In the genomic region with DNA sequence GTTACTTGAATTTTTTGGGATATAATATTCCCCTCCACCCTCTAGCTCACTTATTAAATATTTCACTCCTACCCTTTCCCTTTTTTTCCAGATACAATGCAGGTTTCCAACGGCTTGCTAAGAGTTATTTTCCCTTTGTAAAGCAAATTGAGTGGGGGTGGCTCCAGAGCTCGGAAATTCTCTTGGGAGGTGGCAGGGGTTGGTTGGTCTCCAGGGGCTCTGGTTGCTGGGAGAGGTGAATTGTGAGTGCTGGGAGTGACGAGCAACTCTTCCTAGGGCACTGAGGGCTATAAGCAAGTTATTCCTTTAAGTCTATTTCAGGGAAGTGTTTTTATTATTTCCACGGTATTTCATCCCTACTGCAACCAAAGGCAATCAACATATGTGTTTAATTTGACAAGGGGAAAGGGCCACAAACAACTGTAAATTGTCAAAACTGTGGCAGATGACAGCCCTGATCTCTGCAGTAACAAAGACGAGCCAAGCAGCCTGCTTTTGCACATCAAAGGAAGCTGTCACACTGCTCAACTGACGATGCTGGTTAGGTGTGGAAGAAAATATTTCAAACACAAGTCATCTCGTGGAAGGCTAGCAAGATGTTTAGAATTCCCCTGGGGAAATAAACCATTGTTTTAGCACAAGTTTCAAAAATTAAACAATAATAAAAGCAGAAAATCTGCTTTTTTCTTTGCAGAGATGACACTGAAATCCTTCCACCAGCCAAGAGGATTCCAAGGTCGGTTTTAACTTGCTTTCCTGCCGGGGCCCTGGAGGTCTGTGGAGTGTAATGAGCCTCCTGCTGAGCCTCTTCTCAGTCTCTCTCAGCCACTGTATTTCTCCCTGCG, we compare ENCODE assay signal across 12 cellular contexts. TPM values are rescaled to one million over a fixed set of nuclear protein-coding genes. Genes with fewer than 3 reads are reported as not detected.
A peak's percentile ranks its signal among the peaks of the same experiment; 100 is the strongest.
DNase-seq lines count a peak whose midpoint lies in the region; ATAC-seq and TF ChIP-seq lines count a peak whose summit lies in the region.
"Had no signal": no experiment of that assay in that cellular context is flagged by ENCODE, and none has a peak within 500 bp of the region (broad histone marks: within the 10 kb centered on the region; RNA-seq: fewer than 3 reads in every experiment).

No MANE protein-coding gene starts in this region.

- H2AFZ ChIP-seq in DND-41 (ENCODE audit: low read depth, low read length) = 0 out of 2 replicates have a peak overlapping the region, but pooled peaks have one; percentile 28

- H3K79me2 ChIP-seq in DND-41 (ENCODE audit: insufficient read depth, low read length) = no peaks in the 10 kb centered on the region

- H3K9me3 ChIP-seq in DND-41 (ENCODE audit: insufficient read depth, low read length, severe bottlenecking) (no peaks in the 10 kb centered on the region), right atrium auricular region (no peaks in the 10 kb centered on the region), left lung (no peaks in the 10 kb centered on the region)
- H3K9me3 ChIP-seq: mucosa of descending colon, upper lobe of right lung had no signal

- peaks cover 43% of the 10 kb centered on the region for H3K4me1 ChIP-seq in DND-41 (ENCODE audit: insufficient read depth, low read length)
- no peaks in the 10 kb centered on the region for H3K4me1 ChIP-seq in right atrium auricular region
- H3K4me1 ChIP-seq in left lung = no peaks in the 10 kb centered on the region
- H3K4me1 ChIP-seq: upper lobe of right lung had no signal

- H3K9me3 Mint-ChIP-seq in mesothelial cell of epicardium = no peaks in the 10 kb centered on the region
- H3K9me3 Mint-ChIP-seq in activated T-cell treated with anti-CD3 and anti-CD28 coated beads, Interleukin-2, amount 50 U/mL, for 72 hours = no peaks in the 10 kb centered on the region
- H3K9me3 Mint-ChIP-seq: activated T-helper 1 cell treated with anti-CD3 and anti-CD28 coated beads, Interleukin-12 subunit alpha, Interleukin-12 subunit beta, Interleukin-2, Interleukin-4 antibody, amounts not matched to agents 30 ng/mL and 10 ng/mL and 1 ng/mL, durations not matched to agents 14 hours and 24 hours and 36 hours had no signal

- peak; percentile 37; the same call in 1 of the 3 replicates for ATAC-seq in DND-41 (ENCODE audit: insufficient read depth, low read depth)
- ATAC-seq in GM21825 (IDR thresholded peaks at IDR 0.05; ENCODE audit: unreplicated experiment) = no peak
- no peak for ATAC-seq in left lung
- ATAC-seq in activated T-cell treated with anti-CD3 and anti-CD28 coated beads, Interleukin-2, amount 50 U/mL, for 72 hours (replicated peaks in 1 of 2) = no peak
- ATAC-seq: mucosa of descending colon, upper lobe of right lung had no signal

- no peak for TF ChIP-seq CTCF in DND-41 (IDR thresholded peaks at IDR 0.05; ENCODE audit: borderline replicate concordance, extremely low read depth, low read length, poor library complexity, severe bottlenecking)
- no peak for TF ChIP-seq CTCF in mesothelial cell of epicardium (IDR thresholded peaks at IDR 0.05; ENCODE audit: unreplicated experiment)
- TF ChIP-seq CTCF in right atrium auricular region (IDR thresholded peaks at IDR 0.05) = no peak
- TF ChIP-seq CTCF in left lung (IDR thresholded peaks at IDR 0.05) = no peak

- H3K4me2 ChIP-seq in DND-41 (ENCODE audit: insufficient read depth, low read length) = no peak overlapping the region; the same call in 1 of the 2 replicates

- intact Hi-C loops in left lung (cut with DNase I) = no loop called here

- DNase-seq in DND-41 (peak; percentile 13), M059J (ENCODE audit: low read depth) (peak; percentile 30), caudate nucleus (lab: John Stamatoyannopoulos, UW) (peak in 37 of 61 donors; percentile 5 to 84 (median 37)), mesothelial cell of epicardium (ENCODE audit: low spot score in 2 of 2, unreplicated experiment in 2 of 2) (no peak), right atrium auricular region (ENCODE audit: low spot score) (no peak), left lung (no peak)
- no peak for DNase-seq in activated T-cell treated with anti-CD3 and anti-CD28 coated beads, Interleukin-2, amount 50 U/mL, for 72 hours
- DNase-seq: mucosa of descending colon; stimulated activated CD4-positive, alpha-beta T cell treated with anti-CD3 and anti-CD28 coated beads, Interleukin-4, amount 100 ng/mL, for 4 hours; upper lobe of right lung had no signal

- no peaks in the 10 kb centered on the region for H3K36me3 Mint-ChIP-seq in mesothelial cell of epicardium
- H3K36me3 Mint-ChIP-seq in activated T-cell treated with anti-CD3 and anti-CD28 coated beads, Interleukin-2, amount 50 U/mL, for 72 hours (ENCODE audit: insufficient read depth in 2 of 2) = no peaks in the 10 kb centered on the region

- no peaks in the 10 kb centered on the region for H3K27me3 Mint-ChIP-seq in mesothelial cell of epicardium (ENCODE audit: low read depth)
- H3K27me3 Mint-ChIP-seq in activated T-cell treated with anti-CD3 and anti-CD28 coated beads, Interleukin-2, amount 50 U/mL, for 72 hours (ENCODE audit: low read depth) = no peaks in the 10 kb centered on the region

- H3K9ac ChIP-seq in DND-41 (ENCODE audit: low read depth, low read length) = no peak overlapping the region

- peak overlapping the region; percentile 9 for H3K4me3 Mint-ChIP-seq in mesothelial cell of epicardium
- H3K4me3 Mint-ChIP-seq in activated T-cell treated with anti-CD3 and anti-CD28 coated beads, Interleukin-2, amount 50 U/mL, for 72 hours = no peak overlapping the region
- H3K4me3 Mint-ChIP-seq: activated T-helper 1 cell treated with anti-CD3 and anti-CD28 coated beads, Interleukin-12 subunit alpha, Interleukin-12 subunit beta, Interleukin-2, Interleukin-4 antibody, amounts not matched to agents 30 ng/mL and 10 ng/mL and 1 ng/mL, durations not matched to agents 14 hours and 24 hours and 36 hours had no signal

- H3K36me3 ChIP-seq in DND-41 (ENCODE audit: insufficient read depth, low read length) (no peaks in the 10 kb centered on the region), right atrium auricular region (no peaks in the 10 kb centered on the region), left lung (no peaks in the 10 kb centered on the region)
- H3K36me3 ChIP-seq: upper lobe of right lung had no signal

- H3K4me1 Mint-ChIP-seq in mesothelial cell of epicardium = peaks cover 12% of the 10 kb centered on the region
- peaks cover 9% of the 10 kb centered on the region for H3K4me1 Mint-ChIP-seq in activated T-cell treated with anti-CD3 and anti-CD28 coated beads, Interleukin-2, amount 50 U/mL, for 72 hours (ENCODE audit: low read depth)

- H3K4me3 ChIP-seq in DND-41 (ENCODE audit: low read depth in 1 of 2, low read length in 2 of 2) = no peak overlapping the region
- H3K4me3 ChIP-seq in right atrium auricular region = no peak overlapping the region
- no peak overlapping the region for H3K4me3 ChIP-seq in left lung
- H3K4me3 ChIP-seq: mucosa of descending colon, upper lobe of right lung had no signal

- H4K20me1 ChIP-seq in DND-41 (ENCODE audit: insufficient read depth, low read length) = no peaks in the 10 kb centered on the region

- H3K27me3 ChIP-seq in DND-41 (ENCODE audit: insufficient read depth, low read length, poor library complexity) = no peaks in the 10 kb centered on the region
- H3K27me3 ChIP-seq in right atrium auricular region = no peaks in the 10 kb centered on the region
- no peaks in the 10 kb centered on the region for H3K27me3 ChIP-seq in left lung
- H3K27me3 ChIP-seq: upper lobe of right lung had no signal

- peak overlapping the region; percentile 69 for H3K27ac Mint-ChIP-seq in mesothelial cell of epicardium
- H3K27ac Mint-ChIP-seq in activated T-cell treated with anti-CD3 and anti-CD28 coated beads, Interleukin-2, amount 50 U/mL, for 72 hours = no peak overlapping the region
- H3K27ac Mint-ChIP-seq: activated T-helper 1 cell treated with anti-CD3 and anti-CD28 coated beads, Interleukin-12 subunit alpha, Interleukin-12 subunit beta, Interleukin-2, Interleukin-4 antibody, amounts not matched to agents 30 ng/mL and 10 ng/mL and 1 ng/mL, durations not matched to agents 14 hours and 24 hours and 36 hours had no signal

- no peak overlapping the region for H3K27ac ChIP-seq in DND-41 (ENCODE audit: low read length)
- H3K27ac ChIP-seq in caudate nucleus (ENCODE audit: low read depth, low read length) = peak overlapping the region; percentile 88
- H3K27ac ChIP-seq in right atrium auricular region = no peak overlapping the region
- H3K27ac ChIP-seq in left lung = no peak overlapping the region
- H3K27ac ChIP-seq: upper lobe of right lung had no signal

RNA-seq across cellular contexts. Expression of a gene that starts 34.8 kb away (rescaled TPM):
- total RNA-seq in M059J (2014; rRNA removed; shearing (Covaris generic)) = 4.7 and 8.0 TPM in 2 replicates
- total RNA-seq in mesothelial cell of epicardium = 24.8 to 25.5 TPM (median 25.4 TPM) in 3 replicates
- total RNA-seq in right atrium auricular region = 10 to 100 TPM; 16.8 to 17.1 TPM
- total RNA-seq in left lung = 10 to 100 TPM; 32.9 to 33.4 TPM
- total RNA-seq in activated T-cell treated with anti-CD3 and anti-CD28 coated beads, Interleukin-2, amount 50 U/mL, for 72 hours = 10 to 100 TPM; 38.9 to 39.8 TPM

Comparison
In these comparisons a context has a peak if more than half of its experiments do, and no peak if none do; other contexts are left out.
1. DNase-seq: peak in DND-41 (single experiment), M059J (single experiment) and caudate nucleus (37 of 61); none in mesothelial cell of epicardium (0 of 2), right atrium auricular region (single experiment), left lung (0 of 2) and activated T-cell treated with anti-CD3 and anti-CD28 coated beads, Interleukin-2, amount 50 U/mL, for 72 hours (0 of 2).